Comparison of ENCODE assay signal across 11 cellular contexts in genomic region chr3:22371592-22372291, GRCh38.
DNase-seq lines count a peak whose midpoint lies in the region; ATAC-seq and TF ChIP-seq lines count a peak whose summit lies in the region.
"Had no signal": no experiment of that assay in that cellular context is flagged by ENCODE, and none has a peak within 500 bp of the region (broad histone marks: within the 10 kb centered on the region; RNA-seq: fewer than 3 reads in every experiment).

No MANE protein-coding gene starts in this region.

- H3K9ac ChIP-seq in HUES48 (ENCODE audit: low read depth, low read length), result 0 out of 2 replicates have a peak overlapping the region, but pooled peaks have one; percentile 1

- no peak for TF ChIP-seq CTCF in dorsolateral prefrontal cortex (IDR thresholded peaks at IDR 0.05 in 54 of 56, conservative IDR thresholded peaks at IDR 0.05 in 2 of 56; ENCODE audit: low read depth in 1 of 56, partially characterized antibody in 56 of 56)
- TF ChIP-seq CTCF in suprapubic skin (IDR thresholded peaks at IDR 0.05), result no peak

- H3K4me3 ChIP-seq in HUES48 (ENCODE audit: low read depth, low read length), result peak overlapping the region; percentile 61
- H3K4me3 ChIP-seq in dorsolateral prefrontal cortex, result peak overlapping the region in 55 of 59 donors; percentile 19 to 64 (median 47)
- peak overlapping the region; percentile 44 for H3K4me3 ChIP-seq in suprapubic skin
- H3K4me3 ChIP-seq: thyroid gland had no signal

- no peak for ATAC-seq in GM21786 (IDR thresholded peaks at IDR 0.05; ENCODE audit: unreplicated experiment)

- H3K27ac ChIP-seq in HUES48 (ENCODE audit: low read depth, low read length), result no peak overlapping the region
- H3K27ac ChIP-seq in dorsolateral prefrontal cortex, result peak overlapping the region in 1 of 59 donors; percentile 93
- H3K27ac ChIP-seq in suprapubic skin, result no peak overlapping the region
- H3K27ac ChIP-seq: thyroid gland had no signal

- H3K27me3 ChIP-seq in HUES48 (ENCODE audit: control insufficient read depth, insufficient read depth, low read length) (peaks cover 46% of the 10 kb centered on the region), dorsolateral prefrontal cortex (peaks cover 0 to 62% (median 32%) of the 10 kb centered on the region in 45 donors), suprapubic skin (peaks cover 26% of the 10 kb centered on the region)
- H3K27me3 ChIP-seq: thyroid gland had no signal

- DNase-seq in dorsolateral prefrontal cortex, result peak in 3 of 10 donors; percentile 33 to 41 (median 38)
- peak; percentile 32 for DNase-seq in left kidney (ENCODE audit: low read depth, low spot score)
- DNase-seq in suprapubic skin (ENCODE audit: low spot score in 2 of 2), result peak; percentile 55 to 71
- no peak for DNase-seq in COLO829 (ENCODE audit: low spot score)
- DNase-seq in stimulated activated CD4-positive, alpha-beta T cell treated with anti-CD3 and anti-CD28 coated beads, Interleukin-4, amount 100 ng/mL, for 24 hours, result no peak
- DNase-seq: activated CD4-positive, alpha-beta T cell treated with anti-CD3 and anti-CD28 coated beads, Interleukin-2, amount 50 U/mL, for 48 hours; HCEC 1CT; stimulated activated CD4-positive, alpha-beta T cell treated with anti-CD3 and anti-CD28 coated beads, Interleukin-1b, Interleukin-23, amount 100 ng/mL, for 48 hours; thyroid gland had no signal

- 16% methylated on average over 13 of the region's 23 CpGs for WGBS in suprapubic skin

- TF ChIP-seq POLR2A in suprapubic skin (IDR thresholded peaks at IDR 0.05), result no peak

- no peak for TF ChIP-seq EP300 in suprapubic skin (IDR thresholded peaks at IDR 0.05)

- H3K4me1 ChIP-seq in HUES48 (ENCODE audit: control insufficient read depth, insufficient read depth, low read length) (peaks cover 17% of the 10 kb centered on the region), suprapubic skin (peaks cover 10% of the 10 kb centered on the region)

- H3K9me3 ChIP-seq in HUES48 (ENCODE audit: control insufficient read depth, insufficient read depth, low read length) (no peaks in the 10 kb centered on the region), suprapubic skin (no peaks in the 10 kb centered on the region)
- H3K9me3 ChIP-seq: thyroid gland had no signal

- intact Hi-C loops in dorsolateral prefrontal cortex (cut with DNase I), result no loop called here

- H3K36me3 ChIP-seq in HUES48 (ENCODE audit: control insufficient read depth, insufficient read depth, low read length), result no peaks in the 10 kb centered on the region
- H3K36me3 ChIP-seq in suprapubic skin, result no peaks in the 10 kb centered on the region
- H3K36me3 ChIP-seq: thyroid gland had no signal

Comparison
In these comparisons a context has a peak if more than half of its experiments do, and no peak if none do; other contexts are left out.
1. DNase-seq: peak in left kidney (single experiment) and suprapubic skin (2 of 2); none in COLO829 (single experiment) and stimulated activated CD4-positive, alpha-beta T cell treated with anti-CD3 and anti-CD28 coated beads, Interleukin-4, amount 100 ng/mL, for 24 hours (single experiment).
2. Peak in every context shown above with its lines, with median percentiles within 50 percentile points of each other: H3K4me3 ChIP-seq.